Comparison of ENCODE assay signal across 14 cellular contexts in genomic region chr19:719081-719512, GRCh38. TPM values are rescaled to one million over a fixed set of nuclear protein-coding genes. Genes with fewer than 3 reads are reported as not detected.
DNase-seq lines count a peak whose midpoint lies in the region; ATAC-seq and TF ChIP-seq lines count a peak whose summit lies in the region.
"Had no signal": no experiment of that assay in that cellular context is flagged by ENCODE, and none has a peak within 500 bp of the region (broad histone marks: within the 10 kb centered on the region; RNA-seq: fewer than 3 reads in every experiment).

No MANE protein-coding gene starts in this region.

- no peaks in the 10 kb centered on the region for H3K23me2 ChIP-seq in H9 (ENCODE audit: insufficient read length, low read depth, low read length, poor library complexity, severe bottlenecking)

- H3K4me2 ChIP-seq in H9 (ENCODE audit: insufficient read depth, insufficient read length, low read length), result no peak overlapping the region

- no peaks in the 10 kb centered on the region for H3K79me1 ChIP-seq in H9 (ENCODE audit: insufficient read depth, low read depth, low read length, poor library complexity, severe bottlenecking)

- no peak overlapping the region for H2BK120ac ChIP-seq in H9 (ENCODE audit: low read depth, low read length, poor library complexity, severe bottlenecking)

- no peak overlapping the region for H3K4me3 ChIP-seq in NB4 (ENCODE audit: low read depth, low read length)
- H3K4me3 ChIP-seq in esophagus muscularis mucosa, result peak overlapping the region; percentile 4 to 51 (median 32)
- H3K4me3 ChIP-seq in lung, result no peak overlapping the region
- no peak overlapping the region for H3K4me3 ChIP-seq in tibial artery

- CTCF ChIA-PET in activated CD4-positive, alpha-beta T cell treated with anti-CD3 and anti-CD28 coated beads, Interleukin-2, amount 10 ng/mL, durations not matched to agents 7 days and 5 days (lab: Charles Lee), result interaction anchor here (1.0 kb wide), 1 partner anchor 14 kb away, joined by 3 read pairs; no protein-coding TSS in a partner anchor

- no peak overlapping the region for H3T11ph ChIP-seq in H9 (ENCODE audit: low read length)

- no peak overlapping the region for H3K56ac ChIP-seq in H9 (ENCODE audit: insufficient read length, low read depth, low read length)

- H2AFZ ChIP-seq in H9 (ENCODE audit: low read length), result no peak overlapping the region

- peaks cover 0 to 5% (median 4%) of the 10 kb centered on the region in 4 donors for H3K36me3 ChIP-seq in esophagus muscularis mucosa
- H3K36me3 ChIP-seq in lung (ENCODE audit: control insufficient read depth in 2 of 2, insufficient read depth in 2 of 2, low read length in 2 of 2), result peaks cover 0 to 2% of the 10 kb centered on the region in 2 donors
- H3K36me3 ChIP-seq in tibial artery, result peaks cover 0 to 8% (median 6%) of the 10 kb centered on the region in 3 donors

- H3K36me3 Mint-ChIP-seq in activated CD4-positive, alpha-beta T cell treated with anti-CD3 and anti-CD28 coated beads, Interleukin-2, amount 10 ng/mL, durations not matched to agents 7 days and 5 days (ENCODE audit: low read depth), result no peaks in the 10 kb centered on the region
- H3K36me3 Mint-ChIP-seq in H9 (ENCODE audit: insufficient read depth in 1 of 3, low read depth in 3 of 3), result peaks cover 6 to 9% (median 8%) of the 10 kb centered on the region in 3 experiments; a peak in 6 of 7 replicates
- H3K36me3 Mint-ChIP-seq: activated naive CD8-positive, alpha-beta T cell treated with anti-CD3 and anti-CD28 coated beads, Interleukin-2, amount 10 ng/mL, durations not matched to agents 7 days and 5 days had no signal

- H3K27ac ChIP-seq in esophagus muscularis mucosa (replicated peaks in 1 of 4) (peak overlapping the region; percentile 70 to 83 (median 76)), lung (ENCODE audit: low read depth in 1 of 2, low read length in 1 of 2) (peak overlapping the region in 1 of 2 donors; percentile 20), tibial artery (peak overlapping the region; percentile 24 to 29), H9 (ENCODE audit: insufficient read length, low read depth, low read length) (no peak overlapping the region)

- no peak overlapping the region for H3K18ac ChIP-seq in H9 (ENCODE audit: insufficient read length, low read depth, low read length)

- H4K8ac ChIP-seq in H9 (replicated peaks; ENCODE audit: insufficient read length, low read depth, low read length), result no peak overlapping the region

- H3K27me3 ChIP-seq in esophagus muscularis mucosa (peaks cover 0 to 38% (median 11%) of the 10 kb centered on the region in 4 donors), lung (ENCODE audit: control insufficient read depth, insufficient read depth) (no peaks in the 10 kb centered on the region), tibial artery (peaks cover 0 to 61% of the 10 kb centered on the region in 2 donors), H9 (ENCODE audit: insufficient read depth, low read length) (no peaks in the 10 kb centered on the region)

- no peak overlapping the region for H3K4me3 Mint-ChIP-seq in activated CD4-positive, alpha-beta T cell treated with anti-CD3 and anti-CD28 coated beads, Interleukin-2, amount 10 ng/mL, durations not matched to agents 7 days and 5 days
- H3K4me3 Mint-ChIP-seq in H9, result no peak overlapping the region
- H3K4me3 Mint-ChIP-seq: activated naive CD8-positive, alpha-beta T cell treated with anti-CD3 and anti-CD28 coated beads, Interleukin-2, amount 10 ng/mL, durations not matched to agents 7 days and 5 days had no signal

- H2BK20ac ChIP-seq in H9 (ENCODE audit: low read depth, low read length, poor library complexity, severe bottlenecking), result no peak overlapping the region

- no peaks in the 10 kb centered on the region for H3K79me2 ChIP-seq in H9 (ENCODE audit: insufficient read depth, low read length)

- POLR2A ChIA-PET in activated CD4-positive, alpha-beta T cell treated with anti-CD3 and anti-CD28 coated beads, Interleukin-2, amount 10 ng/mL, durations not matched to agents 7 days and 5 days (lab: Charles Lee), result no interaction called here

- no peak overlapping the region for H3K14ac ChIP-seq in H9 (ENCODE audit: insufficient read depth, low read length)

- H3K23ac ChIP-seq in H9 (ENCODE audit: insufficient read length, low read depth, low read length), result no peak overlapping the region

- H2AK5ac ChIP-seq in H9 (ENCODE audit: insufficient read length, low read length), result no peak overlapping the region

- TF ChIP-seq CTCF in NB4 (IDR thresholded peaks at IDR 0.05; ENCODE audit: low read depth, low read length) (no peak), esophagus muscularis mucosa (IDR thresholded peaks at IDR 0.05) (no peak), lung (IDR thresholded peaks at IDR 0.05; ENCODE audit: control extremely low read depth, extremely low read depth) (no peak), tibial artery (IDR thresholded peaks at IDR 0.05) (no peak), H9 (conservative IDR thresholded peaks at IDR 0.05) (no peak)

- ATAC-seq in lung (ENCODE audit: insufficient read depth, low FRiP score) (peak; percentile 31), GM19324 (IDR thresholded peaks at IDR 0.05; ENCODE audit: low FRiP score, unreplicated experiment) (no peak)
- ATAC-seq: HCT116 had no signal

- intact Hi-C loops in esophagus muscularis mucosa (cut with DNase I), result no loop called here
- intact Hi-C loops in tibial artery (cut with DNase I; ENCODE audit: low total_unique reads), result no loop called here

- H3K9me3 Mint-ChIP-seq in activated CD4-positive, alpha-beta T cell treated with anti-CD3 and anti-CD28 coated beads, Interleukin-2, amount 10 ng/mL, durations not matched to agents 7 days and 5 days, result peaks cover 7% of the 10 kb centered on the region
- peaks cover 4 to 8% of the 10 kb centered on the region in 2 experiments; a peak in 4 of 5 replicates for H3K9me3 Mint-ChIP-seq in H9

- H3K27ac Mint-ChIP-seq in activated CD4-positive, alpha-beta T cell treated with anti-CD3 and anti-CD28 coated beads, Interleukin-2, amount 10 ng/mL, durations not matched to agents 7 days and 5 days, result no peak overlapping the region
- no peak overlapping the region for H3K27ac Mint-ChIP-seq in H9

- H3K4me1 Mint-ChIP-seq in activated CD4-positive, alpha-beta T cell treated with anti-CD3 and anti-CD28 coated beads, Interleukin-2, amount 10 ng/mL, durations not matched to agents 7 days and 5 days, result no peaks in the 10 kb centered on the region
- H3K4me1 Mint-ChIP-seq in H9, result peaks cover 7 to 9% of the 10 kb centered on the region in 2 experiments; a peak in 3 of 4 replicates

- no peak overlapping the region for H3K4ac ChIP-seq in H9 (ENCODE audit: low read depth, low read length)

- no peak overlapping the region for H4K91ac ChIP-seq in H9 (ENCODE audit: insufficient read length, low read depth, low read length)

- 35% methylated on average over 13 of the region's 49 CpGs for WGBS in esophagus muscularis mucosa
- 24 to 29% methylated on average over 38 to 49 of the region's 49 CpGs for WGBS in lung, 2 donors
- WGBS in H9 (ENCODE audit: extremely low coverage, insufficient read length, low lambda C conversion rate), result no CpG with 5 or more reads among the region's 49 CpGs

- H2BK5ac ChIP-seq in H9 (ENCODE audit: insufficient read length, low read length), result no peak overlapping the region

- peak; percentile 45 for DNase-seq in NB4 (ENCODE audit: low read depth)
- no peak for DNase-seq in esophagus muscularis mucosa (ENCODE audit: extremely low spot score)
- DNase-seq in lung (ENCODE audit: low spot score), result no peak
- DNase-seq in tibial artery, result peak; percentile 73 to 77
- DNase-seq in activated CD4-positive, alpha-beta T cell treated with anti-CD3 and anti-CD28 coated beads, Interleukin-2, amount 10 ng/mL, durations not matched to agents 7 days and 5 days, result no peak
- no peak for DNase-seq in NCI-H345 (lab: John Stamatoyannopoulos, UW)
- DNase-seq in H9, result no peak
- DNase-seq: activated CD4-positive, alpha-beta T cell treated with anti-CD3 and anti-CD28 coated beads for 4 hours; activated naive CD8-positive, alpha-beta T cell treated with anti-CD3 and anti-CD28 coated beads, Interleukin-2, amount 10 ng/mL, durations not matched to agents 7 days and 5 days; DMS79 treated with DMSO at 0.1 percent for 48 hours; NCI-H187 had no signal

- no peak for TF ChIP-seq EP300 in esophagus muscularis mucosa (IDR thresholded peaks at IDR 0.05)

- H4K5ac ChIP-seq in H9 (ENCODE audit: insufficient read length, low read depth, low read length), result no peak overlapping the region

- H3K9me3 ChIP-seq in esophagus muscularis mucosa (peaks cover 0 to 9% (median 2%) of the 10 kb centered on the region in 4 donors), lung (ENCODE audit: control insufficient read depth in 2 of 2, insufficient read depth in 1 of 2, low read length in 1 of 2) (peaks cover 0 to 4% of the 10 kb centered on the region in 2 donors), tibial artery (peaks cover 0 to 8% (median 6%) of the 10 kb centered on the region in 3 donors), H9 (ENCODE audit: control insufficient read depth, low read depth, low read length) (no peaks in the 10 kb centered on the region)

- H2BK12ac ChIP-seq in H9 (ENCODE audit: insufficient read length, low read depth, low read length), result no peak overlapping the region

- H3K4me1 ChIP-seq in esophagus muscularis mucosa, result peaks cover 19 to 43% (median 42%) of the 10 kb centered on the region in 4 donors
- peaks cover 0 to 16% of the 10 kb centered on the region in 2 donors for H3K4me1 ChIP-seq in lung (ENCODE audit: control insufficient read depth in 2 of 2, insufficient read depth in 2 of 2, low read length in 2 of 2)
- H3K4me1 ChIP-seq in tibial artery, result peaks cover 0 to 17% (median 9%) of the 10 kb centered on the region in 4 donors
- H3K4me1 ChIP-seq in H9 (ENCODE audit: insufficient read depth, low read length), result no peaks in the 10 kb centered on the region

- H2BK15ac ChIP-seq in H9 (ENCODE audit: low read depth, low read length), result no peak overlapping the region

- H4K20me1 ChIP-seq in H9 (ENCODE audit: control insufficient read depth, insufficient read depth, insufficient read length), result no peaks in the 10 kb centered on the region

- peaks cover 3% of the 10 kb centered on the region for H3K27me3 Mint-ChIP-seq in activated CD4-positive, alpha-beta T cell treated with anti-CD3 and anti-CD28 coated beads, Interleukin-2, amount 10 ng/mL, durations not matched to agents 7 days and 5 days
- H3K27me3 Mint-ChIP-seq in H9 (ENCODE audit: low read depth), result peaks cover 3% of the 10 kb centered on the region; the same call in 1 of the 2 replicates

- TF ChIP-seq POLR2A in NB4 (IDR thresholded peaks at IDR 0.05; ENCODE audit: extremely low read depth, insufficient read length), result no peak
- no peak for TF ChIP-seq POLR2A in esophagus muscularis mucosa (IDR thresholded peaks at IDR 0.05; ENCODE audit: low read depth)

- no peak overlapping the region for H3K9ac ChIP-seq in H9 (ENCODE audit: extremely low read depth, insufficient read length, low read length)

RNA-seq across cellular contexts. Expression of gene PALM, which starts 10.4 kb away (rescaled TPM):
- total RNA-seq in esophagus muscularis mucosa (100 to 1,000 TPM in 1 of 4 donors, 10 to 100 TPM in 3; 42.8 to 119 (median 70.8) TPM), lung (10 to 100 TPM; 33.5 to 45.7 TPM), H9 (2021) (18.5 and 23.6 TPM in 2 replicates)
- polyA plus RNA-seq in lung, result 10 to 100 TPM; 16.2 to 22.7 TPM
- not detected for total RNA-seq in activated CD4-positive, alpha-beta T cell treated with anti-CD3 and anti-CD28 coated beads, Interleukin-2, amount 10 ng/mL, durations not matched to agents 7 days and 5 days
- total RNA-seq: activated naive CD8-positive, alpha-beta T cell treated with anti-CD3 and anti-CD28 coated beads, Interleukin-2, amount 10 ng/mL, durations not matched to agents 7 days and 5 days had no signal

RNA-seq across cellular contexts. Expression of gene PRSS57, which starts 23.8 kb away (rescaled TPM):
- total RNA-seq in esophagus muscularis mucosa (under 1 TPM in 1 of 4 donors, not detected in 3; 0.34 TPM), lung (1 to 10 TPM in 1 of 2 donors, not detected in 1; 2.0 TPM), H9 (2021) (0.22 TPM in 1 of 2 replicates, not detected in the other)
- under 1 TPM; 0.10 to 0.60 TPM for polyA plus RNA-seq in lung
- total RNA-seq in activated CD4-positive, alpha-beta T cell treated with anti-CD3 and anti-CD28 coated beads, Interleukin-2, amount 10 ng/mL, durations not matched to agents 7 days and 5 days, result not detected
- total RNA-seq: activated naive CD8-positive, alpha-beta T cell treated with anti-CD3 and anti-CD28 coated beads, Interleukin-2, amount 10 ng/mL, durations not matched to agents 7 days and 5 days; frontal cortex had no signal

RNA-seq across cellular contexts. Expression of gene MISP, which starts 31.8 kb away (rescaled TPM):
- 1 to 10 TPM in 1 of 4 donors, not detected in 3; 2.0 TPM for total RNA-seq in esophagus muscularis mucosa
- total RNA-seq in lung, result 10 to 100 TPM; 14.9 to 23.6 TPM
- polyA plus RNA-seq in lung, result 10 to 100 TPM; 20.5 to 23.7 TPM
- not detected for total RNA-seq in activated CD4-positive, alpha-beta T cell treated with anti-CD3 and anti-CD28 coated beads, Interleukin-2, amount 10 ng/mL, durations not matched to agents 7 days and 5 days
- 0.44 and 0.83 TPM in 2 replicates for total RNA-seq in H9 (2021)
- total RNA-seq: activated naive CD8-positive, alpha-beta T cell treated with anti-CD3 and anti-CD28 coated beads, Interleukin-2, amount 10 ng/mL, durations not matched to agents 7 days and 5 days had no signal

RNA-seq across cellular contexts. Expression of gene FSTL3, which starts 42.9 kb away (rescaled TPM):
- total RNA-seq in esophagus muscularis mucosa, result 100 to 1,000 TPM; 115 to 226 (median 217) TPM
- total RNA-seq in lung, result 100 to 1,000 TPM in 1 of 2 donors, 10 to 100 TPM in 1; 15.1 to 120 TPM
- polyA plus RNA-seq in lung, result 100 to 1,000 TPM; 109 to 172 TPM
- 1 to 10 TPM; 1.6 to 2.1 TPM for total RNA-seq in activated CD4-positive, alpha-beta T cell treated with anti-CD3 and anti-CD28 coated beads, Interleukin-2, amount 10 ng/mL, durations not matched to agents 7 days and 5 days
- 6.8 and 9.1 TPM in 2 replicates for total RNA-seq in H9 (2021)

RNA-seq across cellular contexts. Expression of gene RNF126, which starts 56.1 kb away (rescaled TPM):
- total RNA-seq in esophagus muscularis mucosa, result 10 to 100 TPM; 41.5 to 63.5 (median 62.3) TPM
- total RNA-seq in lung, result 10 to 100 TPM; 18.1 to 46.2 TPM
- polyA plus RNA-seq in lung, result 10 to 100 TPM; 32.2 to 41.9 TPM
- 10 to 100 TPM; 71.5 to 80.3 TPM for total RNA-seq in activated CD4-positive, alpha-beta T cell treated with anti-CD3 and anti-CD28 coated beads, Interleukin-2, amount 10 ng/mL, durations not matched to agents 7 days and 5 days
- total RNA-seq in H9 (2021), result 78.0 and 81.9 TPM in 2 replicates

Comparison
In these comparisons a context has a peak if more than half of its experiments do, and no peak if none do; other contexts are left out.
1. DNase-seq: peak in NB4 (single experiment) and tibial artery (2 of 2); none in esophagus muscularis mucosa (single experiment), lung (single experiment), activated CD4-positive, alpha-beta T cell treated with anti-CD3 and anti-CD28 coated beads, Interleukin-2, amount 10 ng/mL, durations not matched to agents 7 days and 5 days (single experiment), NCI-H345 (single experiment) and H9 (single experiment).
2. H3K4me3 ChIP-seq: peak in esophagus muscularis mucosa (4 of 4); none in NB4 (single experiment), lung (single experiment) and tibial artery (0 of 2).
3. RNA of gene PALM, which starts 10.4 kb away (total RNA-seq): 42.8 to 119 TPM in esophagus muscularis mucosa, 33.5 to 45.7 TPM in lung and 18.5 to 23.6 TPM in H9; not detected in activated CD4-positive, alpha-beta T cell treated with anti-CD3 and anti-CD28 coated beads, Interleukin-2, amount 10 ng/mL, durations not matched to agents 7 days and 5 days; every median in the first group is over 10 times any median in the second.